Comparison of ENCODE assay signal across 9 cellular contexts in the genomic region with DNA sequence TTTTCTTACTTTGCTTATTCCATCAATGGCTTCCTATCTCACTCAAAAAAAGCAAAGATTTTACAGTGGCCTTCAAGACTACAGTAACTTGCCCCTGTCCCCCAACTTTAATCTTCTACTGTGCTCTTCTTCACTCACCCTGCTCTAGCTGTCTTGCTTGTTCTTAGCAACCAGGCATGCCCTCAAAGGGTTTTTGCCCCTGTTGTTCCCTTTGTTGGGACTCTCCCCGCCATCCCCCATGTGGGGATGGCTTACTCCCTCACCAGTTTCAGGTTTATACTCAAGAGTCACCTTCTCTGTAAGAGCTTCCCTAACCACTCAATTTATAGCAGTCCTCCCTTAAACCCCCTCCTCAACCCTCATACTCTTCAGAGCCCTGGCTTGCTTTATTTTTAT. TPM values are rescaled to one million over a fixed set of nuclear protein-coding genes. Genes with fewer than 3 reads are reported as not detected.
DNase-seq lines count a peak whose midpoint lies in the region; ATAC-seq and TF ChIP-seq lines count a peak whose summit lies in the region.
"Had no signal": no experiment of that assay in that cellular context is flagged by ENCODE, and none has a peak within 500 bp of the region (broad histone marks: within the 10 kb centered on the region; RNA-seq: fewer than 3 reads in every experiment).

No MANE protein-coding gene starts in this region.

- H3K4me3 ChIP-seq in OCI-LY3 (ENCODE audit: low read length), result peak overlapping the region; percentile 57
- H3K4me3 ChIP-seq: stomach had no signal

- peak overlapping the region; percentile 55 for H3K27ac Mint-ChIP-seq in activated CD4-positive, alpha-beta T cell treated with anti-CD3 and anti-CD28 coated beads, Interleukin-2, amount 10 ng/mL, durations not matched to agents 7 days and 5 days
- H3K27ac Mint-ChIP-seq in HFFc6, result peak overlapping the region; percentile 69
- H3K27ac Mint-ChIP-seq in osteocyte (ENCODE audit: unreplicated experiment), result peak overlapping the region; percentile 64

- no peaks in the 10 kb centered on the region for H3K9me3 Mint-ChIP-seq in activated CD4-positive, alpha-beta T cell treated with anti-CD3 and anti-CD28 coated beads, Interleukin-2, amount 10 ng/mL, durations not matched to agents 7 days and 5 days
- H3K9me3 Mint-ChIP-seq in HFFc6 (no peaks in the 10 kb centered on the region), osteocyte (ENCODE audit: unreplicated experiment) (no peaks in the 10 kb centered on the region)

- H3K4me2 ChIP-seq in OCI-LY3 (ENCODE audit: low read length), result peak overlapping the region; percentile 78

- no peak for ATAC-seq in sciatic nerve

- peak overlapping the region; percentile 41 for H3K9ac ChIP-seq in OCI-LY3 (ENCODE audit: low read length)

- intact Hi-C loops in sciatic nerve (cut with DNase I), result no loop called here

- no peak for TF ChIP-seq CTCF in HFFc6 (IDR thresholded peaks at IDR 0.05)
- TF ChIP-seq CTCF in OCI-LY3 (IDR thresholded peaks at IDR 0.05; ENCODE audit: low read depth, low read length), result no peak
- no peak for TF ChIP-seq CTCF in osteocyte (IDR thresholded peaks at IDR 0.05)

- no peak overlapping the region for H2AFZ ChIP-seq in OCI-LY3 (ENCODE audit: low read depth, low read length)

- peaks cover 64% of the 10 kb centered on the region for H3K4me1 Mint-ChIP-seq in activated CD4-positive, alpha-beta T cell treated with anti-CD3 and anti-CD28 coated beads, Interleukin-2, amount 10 ng/mL, durations not matched to agents 7 days and 5 days
- peaks cover 66% of the 10 kb centered on the region for H3K4me1 Mint-ChIP-seq in HFFc6 (ENCODE audit: low read depth)
- H3K4me1 Mint-ChIP-seq in osteocyte (ENCODE audit: unreplicated experiment), result peaks cover 25% of the 10 kb centered on the region

- no peaks in the 10 kb centered on the region for H3K9me3 ChIP-seq in OCI-LY3 (ENCODE audit: insufficient read depth, low read length)
- H3K9me3 ChIP-seq: stomach had no signal

- no peak overlapping the region for H3K4me3 Mint-ChIP-seq in activated CD4-positive, alpha-beta T cell treated with anti-CD3 and anti-CD28 coated beads, Interleukin-2, amount 10 ng/mL, durations not matched to agents 7 days and 5 days
- H3K4me3 Mint-ChIP-seq in HFFc6 (no peak overlapping the region), osteocyte (ENCODE audit: unreplicated experiment) (no peak overlapping the region)

- peaks cover 98% of the 10 kb centered on the region for H3K79me2 ChIP-seq in OCI-LY3 (ENCODE audit: low read length)

- peaks cover 37% of the 10 kb centered on the region for H4K20me1 ChIP-seq in OCI-LY3 (ENCODE audit: insufficient read depth, low read length)

- H3K36me3 Mint-ChIP-seq in activated CD4-positive, alpha-beta T cell treated with anti-CD3 and anti-CD28 coated beads, Interleukin-2, amount 10 ng/mL, durations not matched to agents 7 days and 5 days (ENCODE audit: low read depth), result peaks cover 25% of the 10 kb centered on the region
- H3K36me3 Mint-ChIP-seq in HFFc6 (ENCODE audit: low read depth) (peaks cover 33% of the 10 kb centered on the region), osteocyte (ENCODE audit: unreplicated experiment) (peaks cover 3% of the 10 kb centered on the region)

- H3K27me3 Mint-ChIP-seq in activated CD4-positive, alpha-beta T cell treated with anti-CD3 and anti-CD28 coated beads, Interleukin-2, amount 10 ng/mL, durations not matched to agents 7 days and 5 days, result no peaks in the 10 kb centered on the region
- peaks cover 4% of the 10 kb centered on the region for H3K27me3 Mint-ChIP-seq in HFFc6 (ENCODE audit: insufficient read depth)
- H3K27me3 Mint-ChIP-seq in osteocyte (ENCODE audit: unreplicated experiment), result no peaks in the 10 kb centered on the region

- H3K36me3 ChIP-seq in OCI-LY3 (replicated peaks; ENCODE audit: low read depth, low read length), result peaks cover 23% of the 10 kb centered on the region
- H3K36me3 ChIP-seq: stomach had no signal

- POLR2A ChIA-PET in activated CD4-positive, alpha-beta T cell treated with anti-CD3 and anti-CD28 coated beads, Interleukin-2, amount 10 ng/mL, durations not matched to agents 7 days and 5 days (lab: Charles Lee), result no interaction called here
- POLR2A ChIA-PET in HEK293T (lab: Yijun Ruan, JAX), result no interaction called here

- peak overlapping the region; percentile 90 for H3K27ac ChIP-seq in OCI-LY3 (ENCODE audit: low read length)
- H3K27ac ChIP-seq: stomach had no signal

- H3K4me1 ChIP-seq in OCI-LY3 (ENCODE audit: low read length), result peaks cover 61% of the 10 kb centered on the region

- CTCF ChIA-PET in activated CD4-positive, alpha-beta T cell treated with anti-CD3 and anti-CD28 coated beads, Interleukin-2, amount 10 ng/mL, durations not matched to agents 7 days and 5 days (lab: Charles Lee), result no interaction called here
- CTCF ChIA-PET in HEK293T (lab: Yijun Ruan, JAX), result no interaction called here

- no peaks in the 10 kb centered on the region for H3K27me3 ChIP-seq in OCI-LY3 (ENCODE audit: low read depth, low read length)
- H3K27me3 ChIP-seq: stomach had no signal

- DNase-seq in activated CD4-positive, alpha-beta T cell treated with anti-CD3 and anti-CD28 coated beads, Interleukin-2, amount 10 ng/mL, durations not matched to agents 7 days and 5 days, result no peak
- DNase-seq in activated CD4-positive, alpha-beta T cell treated with anti-CD3 and anti-CD28 coated beads, Interleukin-2, amount 50 U/mL, for 1 hour, result no peak
- no peak for DNase-seq in HFFc6
- DNase-seq in osteocyte (ENCODE audit: extremely low spot score, unreplicated experiment), result no peak
- no peak for DNase-seq in mesenteric fat pad (ENCODE audit: low spot score)
- no peak for DNase-seq in sciatic nerve (ENCODE audit: low spot score)
- DNase-seq in HEK293T (ENCODE audit: extremely low spot score), result no peak
- DNase-seq: stomach had no signal

TF ChIP-seq in HEK293T, 16 proteins besides CTCF, POLR2A, EP300 and RAD21:
- no peak for TF ChIP-seq FOXK2 (IDR thresholded peaks at IDR 0.05)
- TF ChIP-seq HDGF (IDR thresholded peaks at IDR 0.05; ENCODE audit: borderline replicate concordance), result no peak
- TF ChIP-seq ELF4 (IDR thresholded peaks at IDR 0.05), result no peak
- TF ChIP-seq ZNF384 (IDR thresholded peaks at IDR 0.05), result no peak
- no peak for TF ChIP-seq BHLHE40 (IDR thresholded peaks at IDR 0.05; ENCODE audit: borderline replicate concordance)
- no peak for TF ChIP-seq NFRKB (IDR thresholded peaks at IDR 0.05)
- TF ChIP-seq L3MBTL2 (conservative IDR thresholded peaks at IDR 0.05), result no peak
- no peak for TF ChIP-seq ARNT (IDR thresholded peaks at IDR 0.05)

RNA-seq across cellular contexts. Expression of a gene that starts 5.4 kb away (rescaled TPM):
- 10 to 100 TPM; 20.9 to 21.1 TPM for total RNA-seq in activated CD4-positive, alpha-beta T cell treated with anti-CD3 and anti-CD28 coated beads, Interleukin-2, amount 10 ng/mL, durations not matched to agents 7 days and 5 days
- total RNA-seq in HFFc6 (2021; fragmentation: NEBNext Ultra II Directional; extraction: Animal tissue kit (Norgen Biotek cat#: 25700)), result 10 to 100 TPM; 23.5 to 31.0 (median 28.4) TPM
- total RNA-seq in osteocyte, result 19.5 and 19.6 TPM in 2 replicates
- 18.0 TPM for total RNA-seq in mesenteric fat pad
- 14.8 TPM for total RNA-seq in sciatic nerve

RNA-seq across cellular contexts. Expression of a gene that starts 19.5 kb away (rescaled TPM):
- total RNA-seq in activated CD4-positive, alpha-beta T cell treated with anti-CD3 and anti-CD28 coated beads, Interleukin-2, amount 10 ng/mL, durations not matched to agents 7 days and 5 days, result 10 to 100 TPM; 75.0 to 76.0 TPM
- total RNA-seq in HFFc6 (2021; fragmentation: NEBNext Ultra II Directional; extraction: Animal tissue kit (Norgen Biotek cat#: 25700)), result 10 to 100 TPM; 44.6 to 51.6 (median 46.8) TPM
- 34.4 and 35.1 TPM in 2 replicates for total RNA-seq in osteocyte
- total RNA-seq in mesenteric fat pad, result 45.1 TPM
- total RNA-seq in sciatic nerve, result 46.1 TPM
